Comparison of ENCODE assay signal across 24 cellular contexts in the genomic region with DNA sequence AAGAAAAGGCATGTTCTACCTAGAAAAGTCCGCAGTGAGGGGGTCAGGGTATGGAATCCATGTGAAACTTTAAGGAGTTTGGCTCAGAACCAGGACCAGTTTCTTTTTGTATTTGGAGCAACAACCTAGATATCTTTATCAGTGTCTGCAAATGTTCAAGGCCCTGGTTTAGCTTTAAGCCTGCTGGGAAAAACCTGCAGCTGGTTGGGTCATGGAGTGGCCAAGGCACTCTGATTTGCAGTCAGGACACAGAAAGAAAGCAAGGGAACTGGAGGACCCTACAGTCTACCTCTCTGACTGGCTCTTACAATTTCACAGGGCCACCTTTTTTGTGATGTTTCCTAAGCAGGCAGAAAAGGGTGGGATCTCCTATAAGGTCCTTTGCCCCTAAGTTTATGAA. TPM values are rescaled to one million over a fixed set of nuclear protein-coding genes. Genes with fewer than 3 reads are reported as not detected.
DNase-seq lines count a peak whose midpoint lies in the region; ATAC-seq, FAIRE-seq and TF ChIP-seq lines count a peak whose summit lies in the region.
"Had no signal": no experiment of that assay in that cellular context is flagged by ENCODE, and none has a peak within 500 bp of the region (broad histone marks: within the 10 kb centered on the region; RNA-seq: fewer than 3 reads in every experiment).

No MANE protein-coding gene starts in this region.

- peak; percentile 24 for ATAC-seq in body of pancreas
- peak in 3 of 4 donors; percentile 35 to 57 (median 54) for ATAC-seq in pancreas
- no peak for ATAC-seq in thoracic aorta (ENCODE audit: insufficient number of reproducible peaks, low FRiP score, low read depth)
- no peak for ATAC-seq in GM21576 (IDR thresholded peaks at IDR 0.05; ENCODE audit: unreplicated experiment)

- WGBS in body of pancreas, 2 donors = 17 to 19% methylated on average over 1 of the region's 1 CpG
- 43 to 48% methylated on average over 1 of the region's 1 CpG for whole genome bisulfite sequencing in pancreas, 2 donors

- intact Hi-C loops in body of pancreas (cut with DNase I) = no loop called here
- intact Hi-C loops in pancreas (cut with DNase I) = loop anchor here in 1 of 3 donors (5.0 kb wide), 1 partner anchor 33 kb away; the partner anchor contains the start of gene GSTA2

- peak in 1 of 3 donors; percentile 10 for TF ChIP-seq POLR2A in body of pancreas (IDR thresholded peaks at IDR 0.05)

- peak; percentile 56 to 86 (median 70) for DNase-seq in body of pancreas
- peak in 4 of 6 donors; percentile 46 to 85 (median 56) for DNase-seq in pancreas
- no peak for DNase-seq in thoracic aorta (ENCODE audit: low spot score)
- DNase-seq in NCI-H2196 (lab: John Stamatoyannopoulos, UW; ENCODE audit: unreplicated experiment) = no peak
- DNase-seq in anterior cingulate cortex (lab: John Stamatoyannopoulos, UW) = no peak
- DNase-seq: C1 segment of cervical spinal cord; Calu3; CD4-positive, alpha-beta memory T cell; COR-L47; DMS53; DMS79 treated with DMSO at 0.1 percent for 48 hours; GF-D8; GM23248; H7; HCEC 1CT had no signal

- peak overlapping the region; percentile 47 to 91 (median 80) for H3K27ac ChIP-seq in body of pancreas
- peak overlapping the region in 3 of 4 donors; percentile 18 to 69 (median 69) for H3K27ac ChIP-seq in pancreas
- H3K27ac ChIP-seq in thoracic aorta = peak overlapping the region; percentile 46 to 55
- H3K27ac ChIP-seq: GM23248 had no signal

- H3K27me3 ChIP-seq in body of pancreas (no peaks in the 10 kb centered on the region), pancreas (no peaks in the 10 kb centered on the region), thoracic aorta (replicated peaks; ENCODE audit: insufficient read depth) (no peaks in the 10 kb centered on the region)

- H3K9me3 ChIP-seq in body of pancreas = no peaks in the 10 kb centered on the region
- H3K9me3 ChIP-seq in pancreas = no peaks in the 10 kb centered on the region
- no peaks in the 10 kb centered on the region for H3K9me3 ChIP-seq in thoracic aorta

- H3K4me1 ChIP-seq in body of pancreas (peaks cover 97% of the 10 kb centered on the region), pancreas (peaks cover 55 to 77% (median 76%) of the 10 kb centered on the region in 3 donors), thoracic aorta (ENCODE audit: control insufficient read depth in 1 of 2, low read depth in 2 of 2) (peaks cover 4 to 41% of the 10 kb centered on the region in 2 donors)

- H3K4me3 ChIP-seq in body of pancreas = no peak overlapping the region
- H3K4me3 ChIP-seq in pancreas = no peak overlapping the region
- H3K4me3 ChIP-seq in thoracic aorta = no peak overlapping the region
- H3K4me3 ChIP-seq: GM23248 had no signal

- no peak for FAIRE-seq in pancreas (lab: Jason Lieb, UNC)
- FAIRE-seq: GM12891, GM18507, H1 had no signal

- H3K36me3 ChIP-seq in body of pancreas (replicated peaks in 1 of 2; ENCODE audit: insufficient read depth in 1 of 2, low read depth in 2 of 2) = no peaks in the 10 kb centered on the region
- no peaks in the 10 kb centered on the region for H3K36me3 ChIP-seq in pancreas
- H3K36me3 ChIP-seq in thoracic aorta = no peaks in the 10 kb centered on the region

- no peak for TF ChIP-seq CTCF in body of pancreas (IDR thresholded peaks at IDR 0.05)
- no peak for TF ChIP-seq CTCF in pancreas (IDR thresholded peaks at IDR 0.05)
- no peak for TF ChIP-seq CTCF in thoracic aorta (IDR thresholded peaks at IDR 0.05)

RNA-seq across cellular contexts. Expression of gene GSTA2, which starts 33.7 kb away (rescaled TPM):
- 10 to 100 TPM; 73.7 to 76.1 TPM for total RNA-seq in body of pancreas
- total RNA-seq in pancreas = 100 to 1,000 TPM in 2 of 6 donors, 10 to 100 TPM in 4; 47.6 to 114 (median 90.4) TPM
- polyA plus RNA-seq in pancreas = 10 to 100 TPM; 26.0 to 30.4 TPM
- not detected for total RNA-seq in thoracic aorta
- total RNA-seq: A172; A673; Calu3; CD4-positive, alpha-beta memory T cell; Daoy; G401; H1; H7 had no signal
- polyA plus RNA-seq: BJ; CD4-positive, alpha-beta memory T cell; GM23248 had no signal

RNA-seq across cellular contexts. Expression of gene TMEM14A, which starts 58.7 kb away (rescaled TPM):
- total RNA-seq in body of pancreas (10 to 100 TPM; 14.8 to 33.2 TPM), pancreas (10 to 100 TPM; 12.4 to 24.4 (median 17.3) TPM), thoracic aorta (10 to 100 TPM; 16.5 to 27.1 TPM)
- polyA plus RNA-seq in pancreas = 10 to 100 TPM; 15.9 to 29.6 TPM

Comparison
In these comparisons a context has a peak if more than half of its experiments do, and no peak if none do; other contexts are left out.
1. ATAC-seq: peak in body of pancreas (single experiment) and pancreas (3 of 4); none in thoracic aorta (single experiment) and GM21576 (single experiment).
2. DNase-seq: peak in body of pancreas (4 of 4) and pancreas (4 of 6); none in thoracic aorta (single experiment), NCI-H2196 (single experiment) and anterior cingulate cortex (0 of 58).
3. RNA of gene GSTA2, which starts 33.7 kb away (total RNA-seq): 47.6 to 114 TPM in pancreas and 73.7 to 76.1 TPM in body of pancreas; not detected in thoracic aorta; every median in the first group is over 10 times any median in the second.
4. Peak in every context shown above with its lines, with median percentiles within 50 percentile points of each other: H3K27ac ChIP-seq.